In the genomic region with DNA sequence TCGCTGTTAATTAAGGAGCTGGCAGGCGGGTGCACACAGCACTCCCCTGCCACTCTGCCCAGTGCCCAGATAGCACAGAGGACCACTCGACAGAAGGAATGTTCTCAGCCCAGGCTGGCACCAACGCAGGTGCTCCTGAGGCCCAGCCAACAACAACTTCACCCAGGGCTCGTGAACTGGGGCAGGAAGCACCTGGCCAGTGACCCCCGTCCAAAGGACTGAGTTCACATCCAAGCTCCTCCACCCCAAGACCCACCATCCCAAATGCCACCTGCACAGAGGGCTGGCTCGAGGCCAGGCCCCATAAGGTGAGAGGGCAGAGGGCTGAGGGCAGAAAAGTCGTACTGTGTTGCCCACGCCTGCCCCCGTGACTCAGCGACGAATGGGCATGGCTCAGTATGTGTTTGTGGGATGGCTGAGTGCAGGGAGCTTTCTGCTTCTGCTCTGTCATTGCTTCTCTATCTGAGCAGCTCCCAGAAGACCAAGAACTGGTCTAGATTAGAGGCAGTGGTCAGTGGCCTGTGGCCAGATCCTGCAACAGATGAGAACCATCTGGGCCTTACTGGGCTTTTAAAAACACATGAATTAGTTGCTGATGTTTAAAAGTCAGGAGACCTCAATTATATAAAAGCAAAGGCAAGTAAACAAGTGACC, we compare ENCODE assay signal across 8 cellular contexts.
A peak's percentile ranks its signal among the peaks of the same experiment; 100 is the strongest.
DNase-seq lines count a peak whose midpoint lies in the region; ATAC-seq and TF ChIP-seq lines count a peak whose summit lies in the region.

No MANE protein-coding gene starts in this region.

- peak overlapping the region; percentile 94 for H3K27ac ChIP-seq in cingulate gyrus (ENCODE audit: low read depth, low read length)

- no peak overlapping the region for H3K4me3 ChIP-seq in HFF-Myc (replicated peaks; ENCODE audit: low read depth, low read length)

- peak overlapping the region; percentile 77 for H3K4me3 Mint-ChIP-seq in stimulated activated naive CD8-positive, alpha-beta T cell treated with anti-CD3 and anti-CD28 coated beads, Interleukin-15, Interleukin-2, amounts not matched to agents 100 ng/mL and 50 ng/mL, for 24 hours

- DNase-seq in HFF-Myc (ENCODE audit: extremely low read depth, low read depth) (peak; percentile 88), UCSD-AML1 (lab: John Stamatoyannopoulos, UW; ENCODE audit: unreplicated experiment) (peak; percentile 36), lung microvascular endothelial cell (ENCODE audit: low read depth in 2 of 2) (peak; percentile 64 to 74), DMS153 treated with DMSO at 0.1 percent for 48 hours (lab: John Stamatoyannopoulos, UW; ENCODE audit: unreplicated experiment) (no peak)

- no peaks in the 10 kb centered on the region for H3K9me3 Mint-ChIP-seq in stimulated activated naive CD8-positive, alpha-beta T cell treated with anti-CD3 and anti-CD28 coated beads, Interleukin-15, Interleukin-2, amounts not matched to agents 100 ng/mL and 50 ng/mL, for 24 hours

- no peaks in the 10 kb centered on the region for H3K27me3 Mint-ChIP-seq in stimulated activated naive CD8-positive, alpha-beta T cell treated with anti-CD3 and anti-CD28 coated beads, Interleukin-15, Interleukin-2, amounts not matched to agents 100 ng/mL and 50 ng/mL, for 24 hours

- no peak for TF ChIP-seq CTCF in HFF-Myc (IDR thresholded peaks at IDR 0.05; ENCODE audit: low read depth, low read length, missing control alignments)

- ATAC-seq in GM19467 (IDR thresholded peaks at IDR 0.05; ENCODE audit: unreplicated experiment) (no peak), GM18870 (IDR thresholded peaks at IDR 0.05; ENCODE audit: unreplicated experiment) (no peak)

- H3K36me3 Mint-ChIP-seq in stimulated activated naive CD8-positive, alpha-beta T cell treated with anti-CD3 and anti-CD28 coated beads, Interleukin-15, Interleukin-2, amounts not matched to agents 100 ng/mL and 50 ng/mL, for 24 hours (ENCODE audit: low read depth) = peaks cover 85% of the 10 kb centered on the region

- peaks cover 82% of the 10 kb centered on the region for H3K4me1 Mint-ChIP-seq in stimulated activated naive CD8-positive, alpha-beta T cell treated with anti-CD3 and anti-CD28 coated beads, Interleukin-15, Interleukin-2, amounts not matched to agents 100 ng/mL and 50 ng/mL, for 24 hours (ENCODE audit: low read depth)

- H3K27ac Mint-ChIP-seq in stimulated activated naive CD8-positive, alpha-beta T cell treated with anti-CD3 and anti-CD28 coated beads, Interleukin-15, Interleukin-2, amounts not matched to agents 100 ng/mL and 50 ng/mL, for 24 hours = peak overlapping the region; percentile 97
